In the genomic region with DNA sequence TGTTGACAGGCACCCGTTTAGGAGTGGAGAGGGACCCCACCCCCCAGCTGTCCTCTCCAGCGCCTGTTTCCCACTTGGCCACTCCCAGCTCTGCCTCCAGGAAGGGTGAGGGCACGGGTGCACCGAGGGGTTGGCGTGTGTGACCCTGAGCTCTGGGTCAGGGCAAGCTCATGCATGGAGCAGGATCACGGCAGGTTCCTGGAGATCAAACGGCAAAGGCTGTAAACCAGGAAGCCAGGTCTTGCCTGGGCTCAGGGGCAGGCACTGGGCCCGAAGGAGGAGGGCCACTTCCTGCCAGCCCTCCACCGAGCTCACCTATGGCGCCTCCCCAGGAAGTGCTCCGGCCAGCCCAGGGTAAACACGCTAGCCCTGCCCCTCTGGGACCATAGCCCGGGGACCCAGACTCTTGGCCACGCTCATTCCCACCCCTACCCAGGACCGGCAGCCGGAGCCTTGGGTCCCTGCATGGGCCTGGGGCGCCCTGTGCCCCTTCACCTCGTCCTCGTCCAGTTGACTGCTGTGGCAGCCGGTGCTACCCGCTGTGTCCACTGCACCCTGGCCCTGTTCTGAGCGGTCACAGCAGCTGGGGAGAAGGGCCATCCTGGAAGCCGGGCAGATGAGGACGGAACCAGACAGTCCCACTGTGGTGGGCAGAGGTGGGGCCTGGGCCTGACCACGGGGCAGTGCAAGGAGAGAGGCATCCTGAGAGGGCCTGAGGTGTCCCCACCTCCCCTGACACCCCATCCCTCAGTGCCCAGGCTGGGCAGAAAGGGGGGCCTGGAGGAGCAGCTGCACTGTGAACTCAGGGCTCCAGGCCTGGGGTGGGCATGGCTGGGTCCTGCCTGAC, we compare ENCODE assay signal across 1 cellular context.
A peak's percentile ranks its signal among the peaks of the same experiment; 100 is the strongest.
TF ChIP-seq lines count a peak whose summit lies in the region.

No MANE protein-coding gene starts in this region.

TF ChIP-seq in HepG2, 621 proteins besides CTCF, POLR2A, EP300 and RAD21 (continued from another document and continues in another):
- TF ChIP-seq RNF219 (CRISPR knock-in tag; IDR thresholded peaks at IDR 0.05) = no peak
- peak; percentile 56; the same call in 1 of the 2 replicates for TF ChIP-seq JUN (CRISPR knock-in tag; IDR thresholded peaks at IDR 0.05)
- peak; percentile 88 for TF ChIP-seq ZFX (CRISPR knock-in tag; IDR thresholded peaks at IDR 0.05; ENCODE audit: low read depth)
- TF ChIP-seq ZBTB20 (CRISPR knock-in tag; IDR thresholded peaks at IDR 0.05; ENCODE audit: borderline replicate concordance, low read depth) = peak; percentile 80; the same call in 1 of the 2 replicates
- no peak for TF ChIP-seq ZNF839 (CRISPR knock-in tag; IDR thresholded peaks at IDR 0.05; ENCODE audit: borderline replicate concordance)
- no peak for TF ChIP-seq ONECUT2 (CRISPR knock-in tag; IDR thresholded peaks at IDR 0.05)
- TF ChIP-seq PHF20 (CRISPR knock-in tag; IDR thresholded peaks at IDR 0.05) = peak; percentile 86
- TF ChIP-seq CREM (IDR thresholded peaks at IDR 0.05) = peak; percentile 60; the same call in 1 of the 2 replicates
- no peak for TF ChIP-seq CREM (CRISPR knock-in tag; IDR thresholded peaks at IDR 0.05)
- TF ChIP-seq, protein P1, sequence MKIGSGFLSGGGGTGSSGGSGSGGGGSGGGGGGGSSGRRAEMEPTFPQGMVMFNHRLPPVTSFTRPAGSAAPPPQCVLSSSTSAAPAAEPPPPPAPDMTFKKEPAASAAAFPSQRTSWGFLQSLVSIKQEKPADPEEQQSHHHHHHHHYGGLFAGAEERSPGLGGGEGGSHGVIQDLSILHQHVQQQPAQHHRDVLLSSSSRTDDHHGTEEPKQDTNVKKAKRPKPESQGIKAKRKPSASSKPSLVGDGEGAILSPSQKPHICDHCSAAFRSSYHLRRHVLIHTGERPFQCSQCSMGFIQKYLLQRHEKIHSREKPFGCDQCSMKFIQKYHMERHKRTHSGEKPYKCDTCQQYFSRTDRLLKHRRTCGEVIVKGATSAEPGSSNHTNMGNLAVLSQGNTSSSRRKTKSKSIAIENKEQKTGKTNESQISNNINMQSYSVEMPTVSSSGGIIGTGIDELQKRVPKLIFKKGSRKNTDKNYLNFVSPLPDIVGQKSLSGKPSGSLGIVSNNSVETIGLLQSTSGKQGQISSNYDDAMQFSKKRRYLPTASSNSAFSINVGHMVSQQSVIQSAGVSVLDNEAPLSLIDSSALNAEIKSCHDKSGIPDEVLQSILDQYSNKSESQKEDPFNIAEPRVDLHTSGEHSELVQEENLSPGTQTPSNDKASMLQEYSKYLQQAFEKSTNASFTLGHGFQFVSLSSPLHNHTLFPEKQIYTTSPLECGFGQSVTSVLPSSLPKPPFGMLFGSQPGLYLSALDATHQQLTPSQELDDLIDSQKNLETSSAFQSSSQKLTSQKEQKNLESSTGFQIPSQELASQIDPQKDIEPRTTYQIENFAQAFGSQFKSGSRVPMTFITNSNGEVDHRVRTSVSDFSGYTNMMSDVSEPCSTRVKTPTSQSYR (CRISPR knock-in tag; IDR thresholded peaks at IDR 0.05; ENCODE audit: borderline replicate concordance) = peak; percentile 85
- TF ChIP-seq MXI1 (IDR thresholded peaks at IDR 0.05; ENCODE audit: borderline replicate concordance, low read depth, low read length) = peak; percentile 82; the same call in 1 of the 3 replicates
- TF ChIP-seq SOX5 (CRISPR knock-in tag; IDR thresholded peaks at IDR 0.05; ENCODE audit: borderline replicate concordance) = peak; percentile 84
- no peak for TF ChIP-seq NFRKB (IDR thresholded peaks at IDR 0.05)
- 0 out of 2 replicates have a peak, but pooled peaks have one; percentile 10 for TF ChIP-seq ZNF383 (CRISPR knock-in tag; IDR thresholded peaks at IDR 0.05; ENCODE audit: borderline replicate concordance)
- no peak for TF ChIP-seq PCBP2 (optimal IDR thresholded peaks at IDR 0.05; ENCODE audit: low read depth, low read length, poor library complexity, severe bottlenecking)
- TF ChIP-seq ZNF350 (CRISPR knock-in tag; IDR thresholded peaks at IDR 0.05; ENCODE audit: borderline replicate concordance, low read depth) = peak; percentile 88; the same call in 1 of the 2 replicates
- peak; percentile 63; the same call in 1 of the 2 replicates for TF ChIP-seq ZFY (CRISPR knock-in tag; IDR thresholded peaks at IDR 0.05)
- TF ChIP-seq FOSL1 (CRISPR knock-in tag; IDR thresholded peaks at IDR 0.05; ENCODE audit: borderline replicate concordance) = peak; percentile 23; the same call in 1 of the 2 replicates
- TF ChIP-seq NR2F6 (IDR thresholded peaks at IDR 0.05) = peak; percentile 93
- peak; percentile 98 for TF ChIP-seq NR2F6 (CRISPR knock-in tag; IDR thresholded peaks at IDR 0.05)
- peak; percentile 64; the same call in 1 of the 2 replicates for TF ChIP-seq ZSCAN31 (CRISPR knock-in tag; IDR thresholded peaks at IDR 0.05; ENCODE audit: low read depth)
- no peak for TF ChIP-seq HNRNPH1 (optimal IDR thresholded peaks at IDR 0.05; ENCODE audit: low read depth, low read length)
- TF ChIP-seq PRPF4 (IDR thresholded peaks at IDR 0.05; ENCODE audit: low read depth, low read length, poor library complexity, severe bottlenecking) = no peak
- no peak for TF ChIP-seq ZNF781 (CRISPR knock-in tag; IDR thresholded peaks at IDR 0.05; ENCODE audit: borderline replicate concordance, not compliant biosample characterization)
- TF ChIP-seq ZNF557 (CRISPR knock-in tag; IDR thresholded peaks at IDR 0.05) = peak; percentile 73; the same call in 1 of the 2 replicates
- no peak for TF ChIP-seq RNF2 (conservative IDR thresholded peaks at IDR 0.05; ENCODE audit: low read depth)
- TF ChIP-seq NR2C2 (CRISPR knock-in tag; IDR thresholded peaks at IDR 0.05; ENCODE audit: borderline replicate concordance) = peak; percentile 87
- peak; percentile 72 for TF ChIP-seq ZBTB25 (CRISPR knock-in tag; IDR thresholded peaks at IDR 0.05)
- peak; percentile 42; the same call in 1 of the 2 replicates for TF ChIP-seq GATA4 (IDR thresholded peaks at IDR 0.05; ENCODE audit: borderline replicate concordance, low read depth)
- no peak for TF ChIP-seq PREB (CRISPR knock-in tag; IDR thresholded peaks at IDR 0.05)
- no peak; the same call in 1 of the 2 replicates for TF ChIP-seq SMAD3 (CRISPR knock-in tag; IDR thresholded peaks at IDR 0.05)
- TF ChIP-seq, protein P2, sequence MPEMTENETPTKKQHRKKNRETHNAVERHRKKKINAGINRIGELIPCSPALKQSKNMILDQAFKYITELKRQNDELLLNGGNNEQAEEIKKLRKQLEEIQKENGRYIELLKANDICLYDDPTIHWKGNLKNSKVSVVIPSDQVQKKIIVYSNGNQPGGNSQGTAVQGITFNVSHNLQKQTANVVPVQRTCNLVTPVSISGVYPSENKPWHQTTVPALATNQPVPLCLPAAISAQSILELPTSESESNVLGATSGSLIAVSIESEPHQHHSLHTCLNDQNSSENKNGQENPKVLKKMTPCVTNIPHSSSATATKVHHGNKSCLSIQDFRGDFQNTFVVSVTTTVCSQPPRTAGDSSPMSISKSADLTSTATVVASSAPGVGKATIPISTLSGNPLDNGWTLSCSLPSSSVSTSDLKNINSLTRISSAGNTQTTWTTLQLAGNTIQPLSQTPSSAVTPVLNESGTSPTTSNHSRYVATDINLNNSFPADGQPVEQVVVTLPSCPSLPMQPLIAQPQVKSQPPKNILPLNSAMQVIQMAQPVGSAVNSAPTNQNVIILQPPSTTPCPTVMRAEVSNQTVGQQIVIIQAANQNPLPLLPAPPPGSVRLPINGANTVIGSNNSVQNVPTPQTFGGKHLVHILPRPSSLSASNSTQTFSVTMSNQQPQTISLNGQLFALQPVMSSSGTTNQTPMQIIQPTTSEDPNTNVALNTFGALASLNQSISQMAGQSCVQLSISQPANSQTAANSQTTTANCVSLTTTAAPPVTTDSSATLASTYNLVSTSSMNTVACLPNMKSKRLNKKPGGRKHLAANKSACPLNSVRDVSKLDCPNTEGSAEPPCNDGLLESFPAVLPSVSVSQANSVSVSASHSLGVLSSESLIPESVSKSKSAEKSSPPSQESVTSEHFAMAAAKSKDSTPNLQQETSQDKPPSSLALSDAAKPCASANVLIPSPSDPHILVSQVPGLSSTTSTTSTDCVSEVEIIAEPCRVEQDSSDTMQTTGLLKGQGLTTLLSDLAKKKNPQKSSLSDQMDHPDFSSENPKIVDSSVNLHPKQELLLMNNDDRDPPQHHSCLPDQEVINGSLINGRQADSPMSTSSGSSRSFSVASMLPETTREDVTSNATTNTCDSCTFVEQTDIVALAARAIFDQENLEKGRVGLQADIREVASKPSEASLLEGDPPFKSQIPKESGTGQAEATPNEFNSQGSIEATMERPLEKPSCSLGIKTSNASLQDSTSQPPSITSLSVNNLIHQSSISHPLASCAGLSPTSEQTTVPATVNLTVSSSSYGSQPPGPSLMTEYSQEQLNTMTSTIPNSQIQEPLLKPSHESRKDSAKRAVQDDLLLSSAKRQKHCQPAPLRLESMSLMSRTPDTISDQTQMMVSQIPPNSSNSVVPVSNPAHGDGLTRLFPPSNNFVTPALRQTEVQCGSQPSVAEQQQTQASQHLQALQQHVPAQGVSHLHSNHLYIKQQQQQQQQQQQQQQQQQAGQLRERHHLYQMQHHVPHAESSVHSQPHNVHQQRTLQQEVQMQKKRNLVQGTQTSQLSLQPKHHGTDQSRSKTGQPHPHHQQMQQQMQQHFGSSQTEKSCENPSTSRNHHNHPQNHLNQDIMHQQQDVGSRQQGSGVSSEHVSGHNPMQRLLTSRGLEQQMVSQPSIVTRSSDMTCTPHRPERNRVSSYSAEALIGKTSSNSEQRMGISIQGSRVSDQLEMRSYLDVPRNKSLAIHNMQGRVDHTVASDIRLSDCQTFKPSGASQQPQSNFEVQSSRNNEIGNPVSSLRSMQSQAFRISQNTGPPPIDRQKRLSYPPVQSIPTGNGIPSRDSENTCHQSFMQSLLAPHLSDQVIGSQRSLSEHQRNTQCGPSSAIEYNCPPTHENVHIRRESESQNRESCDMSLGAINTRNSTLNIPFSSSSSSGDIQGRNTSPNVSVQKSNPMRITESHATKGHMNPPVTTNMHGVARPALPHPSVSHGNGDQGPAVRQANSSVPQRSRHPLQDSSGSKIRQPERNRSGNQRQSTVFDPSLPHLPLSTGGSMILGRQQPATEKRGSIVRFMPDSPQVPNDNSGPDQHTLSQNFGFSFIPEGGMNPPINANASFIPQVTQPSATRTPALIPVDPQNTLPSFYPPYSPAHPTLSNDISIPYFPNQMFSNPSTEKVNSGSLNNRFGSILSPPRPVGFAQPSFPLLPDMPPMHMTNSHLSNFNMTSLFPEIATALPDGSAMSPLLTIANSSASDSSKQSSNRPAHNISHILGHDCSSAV (CRISPR knock-in tag; IDR thresholded peaks at IDR 0.05; ENCODE audit: borderline replicate concordance) = no peak
- no peak for TF ChIP-seq ZNF333 (CRISPR knock-in tag; IDR thresholded peaks at IDR 0.05; ENCODE audit: borderline replicate concordance)
- TF ChIP-seq POLR2AphosphoS5 (IDR thresholded peaks at IDR 0.05; ENCODE audit: low read depth, low read length) = peak; percentile 85
- TF ChIP-seq XRCC5 (optimal IDR thresholded peaks at IDR 0.05; ENCODE audit: low read length) = peak; percentile 5
- no peak for TF ChIP-seq ATRX (CRISPR knock-in tag; IDR thresholded peaks at IDR 0.05; ENCODE audit: borderline replicate concordance)
- peak; percentile 94; the same call in 1 of the 2 replicates for TF ChIP-seq ZFP91 (CRISPR knock-in tag; IDR thresholded peaks at IDR 0.05; ENCODE audit: borderline replicate concordance)
- peak; percentile 68; the same call in 1 of the 2 replicates for TF ChIP-seq NR1H2 (CRISPR knock-in tag; IDR thresholded peaks at IDR 0.05; ENCODE audit: borderline replicate concordance, low read depth)
- TF ChIP-seq TCF7 (IDR thresholded peaks at IDR 0.05; ENCODE audit: low read depth) = peak; percentile 83; the same call in 1 of the 2 replicates
- TF ChIP-seq HMGA1 (CRISPR knock-in tag; conservative IDR thresholded peaks at IDR 0.05) = no peak
- TF ChIP-seq, protein P3, sequence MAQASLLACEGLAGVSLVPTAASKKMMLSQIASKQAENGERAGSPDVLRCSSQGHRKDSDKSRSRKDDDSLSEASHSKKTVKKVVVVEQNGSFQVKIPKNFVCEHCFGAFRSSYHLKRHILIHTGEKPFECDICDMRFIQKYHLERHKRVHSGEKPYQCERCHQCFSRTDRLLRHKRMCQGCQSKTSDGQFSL (CRISPR knock-in tag; IDR thresholded peaks at IDR 0.05) = peak; percentile 73; the same call in 1 of the 2 replicates
- TF ChIP-seq SRF (IDR thresholded peaks at IDR 0.05; ENCODE audit: low read depth, low read length) = no peak
